Comparison of ENCODE assay signal across 9 cellular contexts in the genomic region with DNA sequence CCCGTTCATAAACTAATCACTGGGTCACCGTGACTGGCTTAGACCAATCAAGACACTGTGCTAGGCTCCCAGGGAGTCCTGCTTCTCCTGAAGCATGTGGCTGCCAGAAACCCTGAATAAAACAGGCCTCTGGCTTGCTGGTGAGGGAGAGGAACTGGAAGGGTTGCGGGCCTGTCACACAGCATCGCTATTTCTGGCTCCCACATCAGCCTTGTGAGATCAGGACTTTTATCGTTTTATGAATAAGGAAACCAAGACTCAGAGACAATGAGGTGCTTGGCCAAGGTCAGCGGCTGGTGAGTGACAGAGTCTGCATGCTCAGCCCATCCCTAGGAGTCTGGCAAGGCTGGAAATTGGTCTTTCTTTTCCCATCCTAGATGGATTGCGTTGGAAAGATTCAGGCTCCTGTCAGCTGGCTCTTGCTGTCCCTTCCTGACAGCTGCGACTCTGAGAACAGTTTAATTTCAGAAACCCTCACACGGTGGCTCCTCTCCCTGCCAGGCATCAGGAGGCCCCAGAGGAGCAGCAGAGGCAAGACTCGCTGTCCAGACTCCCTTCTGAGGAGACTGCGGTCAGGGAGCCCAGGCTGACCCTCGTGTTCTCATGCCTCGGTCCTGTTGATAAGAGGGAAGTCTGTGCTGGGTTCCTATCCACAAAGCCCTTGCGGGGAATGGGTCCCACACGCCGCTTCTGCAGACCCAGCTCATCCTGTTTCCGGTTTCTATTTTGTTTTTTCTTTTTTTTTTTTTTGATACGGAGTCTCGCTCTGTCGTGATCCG.
DNase-seq lines count a peak whose midpoint lies in the region; ATAC-seq, FAIRE-seq and TF ChIP-seq lines count a peak whose summit lies in the region.
"Had no signal": no experiment of that assay in that cellular context is flagged by ENCODE, and none has a peak within 500 bp of the region (broad histone marks: within the 10 kb centered on the region; RNA-seq: fewer than 3 reads in every experiment).

No MANE protein-coding gene starts in this region.

- ATAC-seq in GM19023 (IDR thresholded peaks at IDR 0.05; ENCODE audit: unreplicated experiment), result peak; percentile 50

- H3K4me3 ChIP-seq in Peyer's patch (peak overlapping the region; percentile 17 to 42 (median 37)), fibroblast of pulmonary artery (replicated peaks; ENCODE audit: low read depth, low read length) (peak overlapping the region; percentile 19)

- DNase-seq in Peyer's patch, result peak in 2 of 3 donors; percentile 67 to 71
- peak; percentile 37 for DNase-seq in fibroblast of pulmonary artery (ENCODE audit: low read depth)
- peak; percentile 41 for DNase-seq in stimulated activated CD8-positive, alpha-beta memory T cell treated with anti-CD3 and anti-CD28 coated beads, Interleukin-4, amount 100 ng/mL, for 48 hours
- DNase-seq in NCI-H774 (lab: John Stamatoyannopoulos, UW), result no peak
- DNase-seq in frontal cortex (ENCODE audit: low spot score in 2 of 2), result no peak
- DNase-seq in HPDE6-E6E7 (ENCODE audit: extremely low spot score), result no peak
- DNase-seq in GDM1 (lab: John Stamatoyannopoulos, UW), result no peak

- H3K27me3 ChIP-seq in Peyer's patch, result no peaks in the 10 kb centered on the region

- no peaks in the 10 kb centered on the region for H3K36me3 ChIP-seq in Peyer's patch
- H3K36me3 ChIP-seq: neutrophil had no signal

- no peak for TF ChIP-seq POLR2A in Peyer's patch (IDR thresholded peaks at IDR 0.05)

- H3K9me3 ChIP-seq in Peyer's patch, result no peaks in the 10 kb centered on the region
- H3K9me3 ChIP-seq: neutrophil had no signal

- FAIRE-seq in frontal cortex (lab: Jason Lieb, UNC), result no peak

- peaks cover 0 to 18% (median 2%) of the 10 kb centered on the region in 4 donors for H3K4me1 ChIP-seq in Peyer's patch

- peak overlapping the region; percentile 29 to 62 (median 44) for H3K27ac ChIP-seq in Peyer's patch
- H3K27ac ChIP-seq: neutrophil had no signal

- TF ChIP-seq CTCF in Peyer's patch (IDR thresholded peaks at IDR 0.05) (no peak), fibroblast of pulmonary artery (IDR thresholded peaks at IDR 0.05; ENCODE audit: low read length, missing control alignments) (no peak)

Comparison
In these comparisons a context has a peak if more than half of its experiments do, and no peak if none do; other contexts are left out.
1. DNase-seq: peak in Peyer's patch (2 of 3), fibroblast of pulmonary artery (single experiment) and stimulated activated CD8-positive, alpha-beta memory T cell treated with anti-CD3 and anti-CD28 coated beads, Interleukin-4, amount 100 ng/mL, for 48 hours (single experiment); none in NCI-H774 (single experiment), frontal cortex (0 of 2), HPDE6-E6E7 (single experiment) and GDM1 (single experiment).